In genomic region chr7:54109501-54109900, GRCh38 we compare ENCODE assay signal across 26 cellular contexts.
"Had no signal": no experiment of that assay in that cellular context is flagged by ENCODE, and none has a peak within 500 bp of the region (broad histone marks: within the 10 kb centered on the region; RNA-seq: fewer than 3 reads in every experiment).

No MANE protein-coding gene starts in this region.

- H3K4me3 Mint-ChIP-seq: activated naive CD8-positive, alpha-beta T cell; memory B cell; naive thymus-derived CD8-positive, alpha-beta T cell; neural crest cell; T-helper 1 cell treated with Interleukin-12 subunit alpha and Interleukin-12 subunit beta and Interleukin-4 antibody, amounts not matched to agents 30 μg/mL and 1 μg/mL, for 36 hours had no signal

- H3K27ac ChIP-seq: body of pancreas, coronary artery, dorsolateral prefrontal cortex, gastroesophageal sphincter, parathyroid adenoma, right atrium auricular region, thoracic aorta, VCaP had no signal

- H3K27me3 Mint-ChIP-seq: activated naive CD8-positive, alpha-beta T cell; memory B cell; naive thymus-derived CD8-positive, alpha-beta T cell had no signal

- H3K9ac ChIP-seq: parathyroid adenoma had no signal

- H3K36me3 ChIP-seq: gastroesophageal sphincter, right atrium auricular region, thoracic aorta had no signal

- H3K4me1 Mint-ChIP-seq: memory B cell; naive thymus-derived CD8-positive, alpha-beta T cell; neural crest cell had no signal

- H3K27me3 ChIP-seq: body of pancreas, dorsolateral prefrontal cortex, gastroesophageal sphincter, right atrium auricular region had no signal

- H3K79me2 ChIP-seq: parathyroid adenoma had no signal

- ATAC-seq: body of pancreas; gastroesophageal sphincter; naive thymus-derived CD8-positive, alpha-beta T cell had no signal

- H3K36me3 Mint-ChIP-seq: activated naive CD8-positive, alpha-beta T cell; memory B cell; naive thymus-derived CD8-positive, alpha-beta T cell had no signal

- FAIRE-seq: TTC549, urothelium cell line had no signal

- H3K9me3 ChIP-seq: body of pancreas, gastroesophageal sphincter, right atrium auricular region, thoracic aorta had no signal

- H3K9me3 Mint-ChIP-seq: neural crest cell had no signal

- H3K4me3 ChIP-seq: body of pancreas, coronary artery, dorsolateral prefrontal cortex, gastroesophageal sphincter, right atrium auricular region, thoracic aorta had no signal

- H3K4me1 ChIP-seq: body of pancreas, gastroesophageal sphincter, parathyroid adenoma, right atrium auricular region had no signal

- H3K27ac Mint-ChIP-seq: activated naive CD8-positive, alpha-beta T cell; memory B cell; naive thymus-derived CD8-positive, alpha-beta T cell; T-helper 1 cell treated with Interleukin-12 subunit alpha and Interleukin-12 subunit beta and Interleukin-4 antibody, amounts not matched to agents 30 μg/mL and 1 μg/mL, for 36 hours had no signal

- DNase-seq: activated CD4-positive, alpha-beta T cell treated with anti-CD3 and anti-CD28 coated beads for 4 hours; activated CD4-positive, alpha-beta T cell treated with anti-CD3 and anti-CD28 coated beads, Interleukin-2, amount 50 U/mL, for 4 hours; activated effector memory CD4-positive, alpha-beta T cell treated with Interleukin-2 at 50 U/mL for 16 hours; activated naive CD4-positive, alpha-beta T cell treated with Interleukin-2 at 50 U/mL for 16 hours; activated T-cell treated with anti-CD3 and anti-CD28 coated beads for 4 hours; body of pancreas; effector memory CD4-positive, alpha-beta T cell; erythroblast; hippocampal formation; naive thymus-derived CD8-positive, alpha-beta T cell; stimulated activated CD4-positive, alpha-beta T cell treated with anti-CD3 and anti-CD28 coated beads, Interleukin-2, amount 100 ng/mL, for 48 hours; stimulated activated naive CD4-positive, alpha-beta T cell treated with Interleukin-2 at 50 U/mL for 16 hours; T-helper 9 cell had no signal
